8 cellular contexts compared by ENCODE assay signal in the genomic region with DNA sequence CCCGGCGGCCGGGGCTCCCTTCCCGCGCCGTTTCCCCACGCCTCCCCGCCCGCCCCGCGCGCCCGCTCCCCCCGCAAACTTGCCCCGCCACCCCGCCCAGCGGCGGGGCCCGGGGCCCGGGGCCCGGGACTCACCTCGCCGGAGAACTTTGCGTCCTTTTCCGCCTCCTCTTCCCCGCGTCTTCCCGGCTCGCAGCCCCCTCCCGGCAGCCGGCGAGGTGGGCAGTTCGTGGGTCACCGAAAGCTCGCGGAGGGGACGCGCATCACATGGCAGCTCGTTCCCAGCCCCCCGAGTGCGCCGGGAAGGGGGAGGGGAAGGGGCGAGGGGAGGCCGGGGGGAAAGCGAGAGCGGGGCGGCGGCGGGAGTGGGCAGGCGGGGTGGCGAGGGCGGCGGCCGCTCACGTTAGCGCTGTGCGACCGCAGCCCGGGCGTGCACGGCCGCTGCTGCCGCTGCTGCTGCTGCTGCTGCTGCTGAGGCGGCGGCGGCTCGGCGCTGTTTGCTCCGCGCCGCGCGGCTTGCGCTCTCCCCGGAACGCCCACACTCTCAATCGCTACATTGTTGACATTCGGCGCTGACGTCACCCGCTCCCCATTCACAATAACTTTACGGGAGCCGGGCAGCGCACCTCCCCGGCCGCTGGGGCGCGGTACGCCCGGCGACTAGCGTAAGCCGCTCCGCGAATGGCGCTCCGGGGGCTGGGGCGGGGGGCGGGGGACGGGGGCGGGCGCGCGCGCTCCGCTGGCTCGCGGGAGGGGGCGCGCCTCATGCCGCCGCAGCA. TPM values are rescaled to one million over a fixed set of nuclear protein-coding genes. Genes with fewer than 3 reads are reported as not detected.
DNase-seq lines count a peak whose midpoint lies in the region; ATAC-seq and TF ChIP-seq lines count a peak whose summit lies in the region.

BACH2 (minus strand) TSS at position 498 of the 778 bp plus-strand sequence. CDS start 287,999 bp downstream, outside the sequence.

- DNase-seq in Calu3 = peak; percentile 88
- DNase-seq in KBM-7 = peak; percentile 60
- peak; percentile 80 for DNase-seq in RWPE1 (ENCODE audit: low spot score)
- DNase-seq in activated T-helper 9 cell treated with anti-CD3 and anti-CD28 coated beads, Interleukin-2, amount 50 U/mL, for 16 hours (ENCODE audit: low read depth) = peak; percentile 90
- DNase-seq in fibroblast of villous mesenchyme (ENCODE audit: low read depth) = peak; percentile 82
- peak; percentile 93 for DNase-seq in nephron progenitor cell
- peak; percentile 95 for DNase-seq in stimulated activated naive CD8-positive, alpha-beta T cell treated with anti-CD3 and anti-CD28 coated beads, Interleukin-15, Interleukin-2, amounts not matched to agents 100 U/mL and 50 U/mL, for 24 hours

- H3K27me3 Mint-ChIP-seq in Calu3 (ENCODE audit: unreplicated experiment) (peaks cover 25% of the 10 kb centered on the region), nephron progenitor cell (ENCODE audit: low read depth, poor library complexity) (peaks cover 16% of the 10 kb centered on the region)

- peaks cover 8% of the 10 kb centered on the region for H3K4me1 Mint-ChIP-seq in Calu3 (ENCODE audit: low read depth, unreplicated experiment)
- H3K4me1 Mint-ChIP-seq in nephron progenitor cell = peaks cover 52% of the 10 kb centered on the region

- in situ Hi-C loops in KBM-7 (cut with MboI; ENCODE audit: low pct_unique_long_range_greater_than_20kb, low sequenced_read_pairs) = no loop called here

- H3K27ac Mint-ChIP-seq in Calu3 (ENCODE audit: unreplicated experiment) (peak within 1 kb of the TSS; percentile 63), nephron progenitor cell (peak within 1 kb of the TSS; percentile 89)

- POLR2A ChIA-PET in RWPE1 (lab: Yijun Ruan, JAX; ENCODE audit: low non-redundant PET) = no interaction called here

- H3K36me3 Mint-ChIP-seq in Calu3 (ENCODE audit: insufficient read depth, unreplicated experiment) (peaks cover 19% of the 10 kb centered on the region), nephron progenitor cell (ENCODE audit: low read depth) (no peaks in the 10 kb centered on the region)

- ATAC-seq in GM21619 (IDR thresholded peaks at IDR 0.05; ENCODE audit: unreplicated experiment) = peak; percentile 72
- peak; percentile 57 for ATAC-seq in stimulated activated naive CD8-positive, alpha-beta T cell treated with anti-CD3 and anti-CD28 coated beads, Interleukin-15, Interleukin-2, amounts not matched to agents 100 U/mL and 50 U/mL, for 24 hours

- H3K4me3 ChIP-seq in fibroblast of villous mesenchyme (ENCODE audit: low read depth, low read length) = peak within 1 kb of the TSS; percentile 60

- TF ChIP-seq CTCF in Calu3 (IDR thresholded peaks at IDR 0.05; ENCODE audit: unreplicated experiment) (no peak), RWPE1 (conservative IDR thresholded peaks at IDR 0.05; ENCODE audit: low read depth) (no peak), fibroblast of villous mesenchyme (IDR thresholded peaks at IDR 0.05; ENCODE audit: insufficient read depth, low read depth, low read length) (no peak), nephron progenitor cell (IDR thresholded peaks at IDR 0.05) (no peak)

- no peaks in the 10 kb centered on the region for H3K9me3 Mint-ChIP-seq in Calu3 (ENCODE audit: low read depth, unreplicated experiment)
- no peaks in the 10 kb centered on the region for H3K9me3 Mint-ChIP-seq in nephron progenitor cell

- peak within 1 kb of the TSS; percentile 83 for H3K27ac ChIP-seq in RWPE1

- CTCF ChIA-PET in Calu3 (lab: Charles Lee) = interaction anchor here (0.8 to 0.9 kb wide), 2 partner anchors 97 to 356 kb away, joined by 3 to 5 read pairs; no protein-coding TSS in a partner anchor
- CTCF ChIA-PET in RWPE1 (lab: Yijun Ruan, JAX) = interaction anchor here (1.1 to 1.8 kb wide), 8 partner anchors 85 to 356 kb away, joined by 3 to 8 read pairs (median 4); no protein-coding TSS in a partner anchor

- BruUV-seq in Calu3 (replicated peaks; lab: Mats Ljungman, UMichigan) = no TSS peak

- H3K4me3 Mint-ChIP-seq in Calu3 (ENCODE audit: low read depth, unreplicated experiment) = peak within 1 kb of the TSS; percentile 72
- H3K4me3 Mint-ChIP-seq in nephron progenitor cell = peak within 1 kb of the TSS; percentile 88

- intact Hi-C loops in Calu3 (cut with micrococcal nuclease; ENCODE audit: unreplicated experiment) = no loop called here

RNA-seq across cellular contexts. Expression of gene BACH2, which starts in this region (rescaled TPM):
- 5.6 and 7.2 TPM in 2 replicates for total RNA-seq in Calu3 (2022)
- total RNA-seq in fibroblast of villous mesenchyme = under 0.01 and 0.64 TPM in 2 replicates

Comparison
In these comparisons a context has a peak if more than half of its experiments do, and no peak if none do; other contexts are left out.
1. Peak in every context shown above with its lines: DNase-seq, ATAC-seq, H3K4me3 ChIP-seq and H3K27ac ChIP-seq.
2. Peak in DNase-seq and H3K4me3 ChIP-seq in fibroblast of villous mesenchyme; RNA of the gene not detected or under 1 TPM.